Comparison of ENCODE assay signal across 1 cellular context in genomic region chr14:20989787-20990600, GRCh38.
A peak's percentile ranks its signal among the peaks of the same experiment; 100 is the strongest.
TF ChIP-seq lines count a peak whose summit lies in the region.

Gene METTL17, plus strand, starts transcription at chr14:20989980. Its CDS starts 23 bp downstream, at chr14:20990003.

TF ChIP-seq in K562, 482 proteins besides CTCF, POLR2A, EP300 and RAD21 (continued from another document and continues in another):
- TF ChIP-seq CREB1 (IDR thresholded peaks at IDR 0.05) (peak; percentile 47; the same call in 1 of the 2 replicates), CREB1 (CRISPR knock-in tag; IDR thresholded peaks at IDR 0.05) (peak; percentile 24; the same call in 1 of the 2 replicates), MTA2 (IDR thresholded peaks at IDR 0.05; ENCODE audit: low read depth) (peak; percentile 58), ZKSCAN8 (CRISPR knock-in tag; IDR thresholded peaks at IDR 0.05) (no peak), ZBTB33 (CRISPR knock-in tag; IDR thresholded peaks at IDR 0.05) (no peak), NEUROD1 (IDR thresholded peaks at IDR 0.05; ENCODE audit: borderline replicate concordance, low read depth, low read length, partially characterized antibody) (peak; percentile 89), ZBTB40 (IDR thresholded peaks at IDR 0.05) (peak; percentile 98), ZBTB40 (CRISPR knock-in tag; IDR thresholded peaks at IDR 0.05) (no peak), ZNF354B (CRISPR knock-in tag; IDR thresholded peaks at IDR 0.05) (no peak), MAFK (IDR thresholded peaks at IDR 0.05; ENCODE audit: low read length) (no peak), ARID3B (CRISPR knock-in tag; IDR thresholded peaks at IDR 0.05; ENCODE audit: borderline replicate concordance) (no peak), EP400 (IDR thresholded peaks at IDR 0.05) (peak; percentile 57; the same call in 1 of the 2 replicates), NCOA6 (IDR thresholded peaks at IDR 0.05) (no peak), SMARCB1 (IDR thresholded peaks at IDR 0.05; ENCODE audit: insufficient read length, low read depth) (no peak), SPI1 (IDR thresholded peaks at IDR 0.05; ENCODE audit: borderline replicate concordance, low read depth, low read length) (no peak), NR2C1 (IDR thresholded peaks at IDR 0.05) (peak; percentile 99), NR2C1 (tag; IDR thresholded peaks at IDR 0.05) (peak; percentile 100), ETV5 (CRISPR knock-in tag; IDR thresholded peaks at IDR 0.05; ENCODE audit: low read depth) (peak; percentile 44; the same call in 1 of the 2 replicates), XRCC4 (IDR thresholded peaks at IDR 0.05; ENCODE audit: extremely low read depth, insufficient read depth, insufficient read length) (no peak), ZNF639 (CRISPR knock-in tag; conservative IDR thresholded peaks at IDR 0.05 in 1 of 2, IDR thresholded peaks at IDR 0.05 in 1 of 2) (peak in 1 of 2 experiments; percentile 78; a peak in 1 of 4 replicates), FOXP4 (CRISPR knock-in tag; IDR thresholded peaks at IDR 0.05; ENCODE audit: borderline replicate concordance) (no peak), SAP30 (IDR thresholded peaks at IDR 0.05; ENCODE audit: borderline replicate concordance, insufficient read depth, low read depth, low read length, poor library complexity, severe bottlenecking) (peak; percentile 62), NCOA1 (IDR thresholded peaks at IDR 0.05; ENCODE audit: low read depth) (no peak; the same call in 1 of the 2 replicates), ZNF134 (CRISPR knock-in tag; conservative IDR thresholded peaks at IDR 0.05) (no peak), MNT (conservative IDR thresholded peaks at IDR 0.05) (peak in 1 of 2 experiments; percentile 58; a peak in 2 of 4 replicates), ELF1 (tag; IDR thresholded peaks at IDR 0.05) (0 out of 2 replicates have a peak, but pooled peaks have one; percentile 9), FOS (IDR thresholded peaks at IDR 0.05; ENCODE audit: extremely low read depth, insufficient read length) (peak; percentile 95), MAX (CRISPR knock-in tag; IDR thresholded peaks at IDR 0.05) (peak; percentile 60; the same call in 1 of the 2 replicates), DPF2 (IDR thresholded peaks at IDR 0.05) (no peak), BMI1 (IDR thresholded peaks at IDR 0.05; ENCODE audit: low read length) (no peak), USF2 (CRISPR knock-in tag; IDR thresholded peaks at IDR 0.05) (no peak), ZNF24 (IDR thresholded peaks at IDR 0.05) (no peak), POLR2H (tag; IDR thresholded peaks at IDR 0.05; ENCODE audit: low read depth) (peak; percentile 58), RBM25 (IDR thresholded peaks at IDR 0.05; ENCODE audit: low read depth, low read length, severe bottlenecking) (peak; percentile 39), BACH1 (tag; IDR thresholded peaks at IDR 0.05) (no peak), ARID3A (IDR thresholded peaks at IDR 0.05; ENCODE audit: borderline replicate concordance, low read depth, low read length) (no peak), MAZ (CRISPR knock-in tag; conservative IDR thresholded peaks at IDR 0.05 in 1 of 2, IDR thresholded peaks at IDR 0.05 in 1 of 2) (peak in 1 of 2 experiments; percentile 11; a peak in 1 of 4 replicates), LEF1 (IDR thresholded peaks at IDR 0.05) (no peak)
